In the genomic region with DNA sequence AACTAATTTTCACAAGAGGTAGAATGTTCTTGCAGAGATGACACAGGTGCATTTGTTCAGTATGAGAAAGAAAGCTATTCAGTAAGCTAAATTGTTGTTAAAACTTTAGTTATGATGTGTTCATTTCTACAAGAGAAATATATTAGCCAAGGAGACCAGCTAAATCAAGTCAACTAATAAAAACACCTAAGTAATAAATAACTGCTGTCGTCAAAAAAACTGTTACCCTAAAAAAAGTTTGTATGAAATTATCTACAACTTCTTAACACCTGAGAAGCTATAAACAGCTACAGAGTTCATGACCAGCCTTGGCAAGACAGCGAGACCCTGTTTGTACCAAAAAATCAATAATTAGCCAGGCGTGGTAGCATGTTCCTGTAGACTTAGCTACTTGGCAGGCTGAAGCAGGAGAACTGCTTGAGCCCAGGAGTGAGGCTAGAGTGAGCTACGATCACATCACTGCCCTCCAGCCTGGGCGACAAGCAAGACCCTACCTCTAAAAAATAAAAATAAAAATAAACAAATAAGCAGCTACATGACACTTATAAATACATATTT, we compare ENCODE assay signal across 14 cellular contexts.
DNase-seq lines count a peak whose midpoint lies in the region; ATAC-seq and TF ChIP-seq lines count a peak whose summit lies in the region.
"Had no signal": no experiment of that assay in that cellular context is flagged by ENCODE, and none has a peak within 500 bp of the region (broad histone marks: within the 10 kb centered on the region; RNA-seq: fewer than 3 reads in every experiment).

No MANE protein-coding gene starts in this region.

- TF ChIP-seq EP300 in upper lobe of left lung (IDR thresholded peaks at IDR 0.05): no peak

- DNase-seq in activated T-cell treated with anti-CD3 and anti-CD28 coated beads, Interleukin-2, amount 50 U/mL, for 72 hours: no peak
- DNase-seq in activated T-cell treated with anti-CD3 and anti-CD28 coated beads, Interleukin-2, amount 50 U/mL, for 4 hours: no peak
- DNase-seq in thyroid gland (peak; percentile 42 to 57), upper lobe of left lung (no peak), OCI-M2 (lab: John Stamatoyannopoulos, UW; ENCODE audit: unreplicated experiment) (no peak), DMS153 (lab: John Stamatoyannopoulos, UW) (no peak)
- DNase-seq: activated CD8-positive, alpha-beta T cell treated with anti-CD3 and anti-CD28 coated beads, Interleukin-2, amount 10 ng/mL, durations not matched to agents 7 days and 5 days; NCI-H1048; OCI-M1; T-helper 17 cell had no signal

- intact Hi-C loops in thyroid gland (cut with DNase I): no loop called here

- peaks cover under 1 to 9% of the 10 kb centered on the region in 2 donors for H3K36me3 Mint-ChIP-seq in activated T-cell treated with anti-CD3 and anti-CD28 coated beads, Interleukin-2, amount 50 U/mL, for 72 hours (ENCODE audit: insufficient read depth in 2 of 2)
- H3K36me3 Mint-ChIP-seq in activated T-cell treated with anti-CD3 and anti-CD28 coated beads, Interleukin-2, amount 50 U/mL, for 4 hours (ENCODE audit: insufficient read depth): peaks cover 15% of the 10 kb centered on the region
- peaks cover 10% of the 10 kb centered on the region for H3K36me3 Mint-ChIP-seq in activated naive CD8-positive, alpha-beta T cell

- H3K27ac Mint-ChIP-seq in activated T-cell treated with anti-CD3 and anti-CD28 coated beads, Interleukin-2, amount 50 U/mL, for 72 hours: peak overlapping the region; percentile 83
- H3K27ac Mint-ChIP-seq in activated naive CD8-positive, alpha-beta T cell: peak overlapping the region; percentile 34
- H3K27ac Mint-ChIP-seq: activated CD8-positive, alpha-beta T cell treated with anti-CD3 and anti-CD28 coated beads, Interleukin-2, amount 10 ng/mL, durations not matched to agents 7 days and 5 days had no signal

- H3K9me3 ChIP-seq in thyroid gland (no peaks in the 10 kb centered on the region), upper lobe of left lung (no peaks in the 10 kb centered on the region)
- H3K9me3 ChIP-seq: HAP-1, right atrium auricular region had no signal

- no peak for TF ChIP-seq POLR2A in thyroid gland (IDR thresholded peaks at IDR 0.05)
- TF ChIP-seq POLR2A in upper lobe of left lung (IDR thresholded peaks at IDR 0.05): no peak

- H3K4me3 ChIP-seq in thyroid gland (replicated peaks in 1 of 3): no peak overlapping the region
- no peak overlapping the region for H3K4me3 ChIP-seq in upper lobe of left lung
- H3K4me3 ChIP-seq: HAP-1, right atrium auricular region had no signal

- H3K4me1 ChIP-seq in thyroid gland (peaks cover 8 to 9% of the 10 kb centered on the region in 2 donors), upper lobe of left lung (no peaks in the 10 kb centered on the region)

- TF ChIP-seq CTCF in thyroid gland (IDR thresholded peaks at IDR 0.05) (no peak), upper lobe of left lung (IDR thresholded peaks at IDR 0.05) (no peak)

- peaks cover 30% of the 10 kb centered on the region for H3K4me1 Mint-ChIP-seq in activated T-cell treated with anti-CD3 and anti-CD28 coated beads, Interleukin-2, amount 50 U/mL, for 72 hours (ENCODE audit: low read depth)
- peaks cover 28% of the 10 kb centered on the region for H3K4me1 Mint-ChIP-seq in activated T-cell treated with anti-CD3 and anti-CD28 coated beads, Interleukin-2, amount 50 U/mL, for 4 hours (ENCODE audit: low read depth)
- peaks cover 34% of the 10 kb centered on the region for H3K4me1 Mint-ChIP-seq in activated naive CD8-positive, alpha-beta T cell (ENCODE audit: low read depth)

- H3K36me3 ChIP-seq in thyroid gland (peaks cover 0 to 5% of the 10 kb centered on the region in 2 donors), upper lobe of left lung (peaks cover 0 to 20% (median 0%) of the 10 kb centered on the region in 4 donors)

- ATAC-seq in activated T-cell treated with anti-CD3 and anti-CD28 coated beads, Interleukin-2, amount 50 U/mL, for 72 hours (replicated peaks in 1 of 2): no peak
- no peak for ATAC-seq in activated T-cell treated with anti-CD3 and anti-CD28 coated beads, Interleukin-2, amount 50 U/mL, for 4 hours
- ATAC-seq in HG02943 (IDR thresholded peaks at IDR 0.05; ENCODE audit: low read depth, unreplicated experiment) (peak; percentile 65), upper lobe of left lung (ENCODE audit: low FRiP score in 2 of 2) (no peak)
- ATAC-seq: activated CD8-positive, alpha-beta T cell treated with anti-CD3 and anti-CD28 coated beads, Interleukin-2, amount 10 ng/mL, durations not matched to agents 7 days and 5 days; T-helper 17 cell had no signal

- H3K27ac ChIP-seq in thyroid gland (no peak overlapping the region), upper lobe of left lung (no peak overlapping the region)
- H3K27ac ChIP-seq: right atrium auricular region had no signal

- no peaks in the 10 kb centered on the region for H3K27me3 ChIP-seq in thyroid gland
- no peaks in the 10 kb centered on the region for H3K27me3 ChIP-seq in upper lobe of left lung
- H3K27me3 ChIP-seq: right atrium auricular region had no signal

- H3K27me3 Mint-ChIP-seq in activated T-cell treated with anti-CD3 and anti-CD28 coated beads, Interleukin-2, amount 50 U/mL, for 72 hours (ENCODE audit: low read depth): no peaks in the 10 kb centered on the region
- H3K27me3 Mint-ChIP-seq in activated T-cell treated with anti-CD3 and anti-CD28 coated beads, Interleukin-2, amount 50 U/mL, for 4 hours (ENCODE audit: low read depth): no peaks in the 10 kb centered on the region
- no peaks in the 10 kb centered on the region for H3K27me3 Mint-ChIP-seq in activated naive CD8-positive, alpha-beta T cell
- H3K27me3 Mint-ChIP-seq: T-helper 17 cell had no signal

- WGBS in thyroid gland, 2 donors: 52 to 55% methylated on average over 5 of the region's 5 CpGs
- WGBS in upper lobe of left lung, 2 donors: 80% methylated on average over 5 of the region's 5 CpGs

- no peak overlapping the region for H3K4me3 Mint-ChIP-seq in activated T-cell treated with anti-CD3 and anti-CD28 coated beads, Interleukin-2, amount 50 U/mL, for 72 hours
- H3K4me3 Mint-ChIP-seq in activated T-cell treated with anti-CD3 and anti-CD28 coated beads, Interleukin-2, amount 50 U/mL, for 4 hours: no peak overlapping the region
- H3K4me3 Mint-ChIP-seq in activated naive CD8-positive, alpha-beta T cell: no peak overlapping the region
- H3K4me3 Mint-ChIP-seq: activated CD8-positive, alpha-beta T cell treated with anti-CD3 and anti-CD28 coated beads, Interleukin-2, amount 10 ng/mL, durations not matched to agents 7 days and 5 days; T-helper 17 cell had no signal

- H3K9me3 Mint-ChIP-seq in activated T-cell treated with anti-CD3 and anti-CD28 coated beads, Interleukin-2, amount 50 U/mL, for 72 hours: peaks cover 0 to 2% of the 10 kb centered on the region in 2 donors
- no peaks in the 10 kb centered on the region for H3K9me3 Mint-ChIP-seq in activated T-cell treated with anti-CD3 and anti-CD28 coated beads, Interleukin-2, amount 50 U/mL, for 4 hours
- H3K9me3 Mint-ChIP-seq in activated naive CD8-positive, alpha-beta T cell (ENCODE audit: low read depth): no peaks in the 10 kb centered on the region

Comparison
In these comparisons a context has a peak if more than half of its experiments do, and no peak if none do; other contexts are left out.
1. DNase-seq: peak in thyroid gland (2 of 2); none in activated T-cell treated with anti-CD3 and anti-CD28 coated beads, Interleukin-2, amount 50 U/mL, for 72 hours (0 of 2), activated T-cell treated with anti-CD3 and anti-CD28 coated beads, Interleukin-2, amount 50 U/mL, for 4 hours (single experiment), upper lobe of left lung (0 of 2), OCI-M2 (single experiment) and DMS153 (single experiment).